In the genomic region with DNA sequence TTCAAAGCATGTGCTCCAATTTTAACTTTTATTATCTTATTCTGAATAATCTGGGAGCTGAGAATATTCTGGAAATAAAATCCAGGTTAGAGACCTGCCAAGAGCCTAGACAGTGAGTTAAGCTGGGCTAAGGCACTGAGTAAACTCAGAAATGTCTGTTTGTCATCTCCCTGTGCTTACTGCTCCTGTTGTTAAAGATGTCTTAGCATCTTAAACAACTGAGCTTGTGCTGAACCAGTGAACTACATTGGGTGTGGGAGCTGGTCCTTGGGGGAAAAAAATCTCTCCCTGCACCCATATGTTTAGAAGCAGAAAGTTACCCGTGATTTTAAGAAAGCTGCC, we compare ENCODE assay signal across 13 cellular contexts. TPM values are rescaled to one million over a fixed set of nuclear protein-coding genes. Genes with fewer than 3 reads are reported as not detected.
DNase-seq lines count a peak whose midpoint lies in the region; ATAC-seq and TF ChIP-seq lines count a peak whose summit lies in the region.
"Had no signal": no experiment of that assay in that cellular context is flagged by ENCODE, and none has a peak within 500 bp of the region (broad histone marks: within the 10 kb centered on the region; RNA-seq: fewer than 3 reads in every experiment).

No MANE protein-coding gene starts in this region.

- H3K79me2 ChIP-seq in ACC112 (ENCODE audit: control insufficient read depth, insufficient read depth, low read length, unreplicated experiment) (no peaks in the 10 kb centered on the region), fibroblast of lung (ENCODE audit: control insufficient read depth, insufficient read depth, low read length) (no peaks in the 10 kb centered on the region), osteoblast (ENCODE audit: insufficient read depth, low read length) (no peaks in the 10 kb centered on the region)

- no peaks in the 10 kb centered on the region for H4K20me1 ChIP-seq in fibroblast of lung (ENCODE audit: control insufficient read depth, extremely low read depth, insufficient read depth, low read length)
- no peaks in the 10 kb centered on the region for H4K20me1 ChIP-seq in osteoblast (ENCODE audit: insufficient read depth, low read length)

- H2AFZ ChIP-seq in ACC112 (ENCODE audit: low read length, unreplicated experiment) = peak overlapping the region; percentile 52
- peak overlapping the region; percentile 49 for H2AFZ ChIP-seq in fibroblast of lung (ENCODE audit: low read length)
- H2AFZ ChIP-seq in osteoblast (ENCODE audit: low read length) = peak overlapping the region; percentile 71

- no peak for TF ChIP-seq CTCF in RWPE2 (IDR thresholded peaks at IDR 0.05; ENCODE audit: poor library complexity, severe bottlenecking)
- no peak for TF ChIP-seq CTCF in fibroblast of lung (conservative IDR thresholded peaks at IDR 0.05 in 1 of 2, IDR thresholded peaks at IDR 0.05 in 1 of 2; ENCODE audit: low read depth in 1 of 2, low read length in 2 of 2)
- no peak for TF ChIP-seq CTCF in osteoblast (IDR thresholded peaks at IDR 0.05; ENCODE audit: extremely low read depth, low read depth, low read length)

- POLR2A ChIA-PET in activated CD4-positive, alpha-beta memory T cell treated with anti-CD3 and anti-CD28 coated beads, Interleukin-2, amount 10 ng/mL, durations not matched to agents 7 days and 5 days (lab: Charles Lee) = interaction anchor here (0.8 kb wide), 1 partner anchor 18 kb away, joined by 3 read pairs; no protein-coding TSS in a partner anchor

- H3K4me3 ChIP-seq in ACC112 (ENCODE audit: low read depth, low read length) (no peak overlapping the region), RWPE2 (ENCODE audit: severe bottlenecking) (no peak overlapping the region), fibroblast of lung (replicated peaks in 1 of 4; ENCODE audit: control extremely low read depth in 1 of 4, insufficient read depth in 1 of 4, low read depth in 3 of 4, low read length in 4 of 4) (no peak overlapping the region), osteoblast (ENCODE audit: insufficient read depth, low read length) (peak overlapping the region; percentile 16)

- H3K9ac ChIP-seq in fibroblast of lung (ENCODE audit: insufficient read depth, low read length) = no peak overlapping the region

- H3K4me1 ChIP-seq in ACC112 (ENCODE audit: control insufficient read depth, insufficient read depth, low read length, unreplicated experiment) (peaks cover 44% of the 10 kb centered on the region), RWPE2 (ENCODE audit: insufficient read depth, poor library complexity, severe bottlenecking) (peaks cover 14% of the 10 kb centered on the region), fibroblast of lung (ENCODE audit: control insufficient read depth, extremely low read depth, insufficient read depth, low read length) (peaks cover 8% of the 10 kb centered on the region), osteoblast (ENCODE audit: insufficient read depth, low read length) (peaks cover 17% of the 10 kb centered on the region)

- peak; percentile 28; the same call in 2 of the 3 replicates for ATAC-seq in RWPE2 (ENCODE audit: low read depth)
- ATAC-seq: activated T-cell treated with anti-CD3 and anti-CD28 coated beads, Interleukin-2, amount 50 U/mL, for 4 hours; naive thymus-derived CD8-positive, alpha-beta T cell had no signal

- H3K36me3 Mint-ChIP-seq in activated T-helper 2 cell treated with anti-CD3 and anti-CD28 coated beads, Interferon-gamma antibody, Interleukin-2, Interleukin-4, amounts not matched to agents 10 μg/mL and 5 μg/mL and 100 μg/mL, durations not matched to agents 14 hours and 24 hours and 36 hours (ENCODE audit: low read depth) = no peaks in the 10 kb centered on the region
- no peaks in the 10 kb centered on the region for H3K36me3 Mint-ChIP-seq in activated CD4-positive, alpha-beta memory T cell treated with anti-CD3 and anti-CD28 coated beads, Interleukin-2, amount 10 ng/mL, durations not matched to agents 7 days and 5 days (ENCODE audit: low read depth)
- H3K36me3 Mint-ChIP-seq: naive thymus-derived CD8-positive, alpha-beta T cell had no signal

- no peaks in the 10 kb centered on the region for H3K4me1 Mint-ChIP-seq in activated T-helper 2 cell treated with anti-CD3 and anti-CD28 coated beads, Interferon-gamma antibody, Interleukin-2, Interleukin-4, amounts not matched to agents 10 μg/mL and 5 μg/mL and 100 μg/mL, durations not matched to agents 14 hours and 24 hours and 36 hours (ENCODE audit: low read depth)
- no peaks in the 10 kb centered on the region for H3K4me1 Mint-ChIP-seq in activated CD4-positive, alpha-beta memory T cell treated with anti-CD3 and anti-CD28 coated beads, Interleukin-2, amount 10 ng/mL, durations not matched to agents 7 days and 5 days
- H3K4me1 Mint-ChIP-seq: naive thymus-derived CD8-positive, alpha-beta T cell had no signal

- no peak overlapping the region for H3K27ac Mint-ChIP-seq in activated T-helper 2 cell treated with anti-CD3 and anti-CD28 coated beads, Interferon-gamma antibody, Interleukin-2, Interleukin-4, amounts not matched to agents 10 μg/mL and 5 μg/mL and 100 μg/mL, durations not matched to agents 14 hours and 24 hours and 36 hours
- no peak overlapping the region for H3K27ac Mint-ChIP-seq in activated CD4-positive, alpha-beta memory T cell treated with anti-CD3 and anti-CD28 coated beads, Interleukin-2, amount 10 ng/mL, durations not matched to agents 7 days and 5 days
- H3K27ac Mint-ChIP-seq: naive thymus-derived CD8-positive, alpha-beta T cell had no signal

- H3K27me3 ChIP-seq in ACC112 (ENCODE audit: insufficient read depth, low read length) (no peaks in the 10 kb centered on the region), RWPE2 (ENCODE audit: insufficient read depth, poor library complexity, severe bottlenecking) (no peaks in the 10 kb centered on the region), fibroblast of lung (ENCODE audit: control insufficient read depth, insufficient read depth, low read length) (no peaks in the 10 kb centered on the region), osteoblast (ENCODE audit: insufficient read depth, low read length) (no peaks in the 10 kb centered on the region)

- peaks cover 22% of the 10 kb centered on the region for H3K27me3 Mint-ChIP-seq in activated T-helper 2 cell treated with anti-CD3 and anti-CD28 coated beads, Interferon-gamma antibody, Interleukin-2, Interleukin-4, amounts not matched to agents 10 μg/mL and 5 μg/mL and 100 μg/mL, durations not matched to agents 14 hours and 24 hours and 36 hours (ENCODE audit: low read depth)
- peaks cover 25% of the 10 kb centered on the region for H3K27me3 Mint-ChIP-seq in activated CD4-positive, alpha-beta memory T cell treated with anti-CD3 and anti-CD28 coated beads, Interleukin-2, amount 10 ng/mL, durations not matched to agents 7 days and 5 days

- DNase-seq in RWPE2 (ENCODE audit: low spot score) (no peak), fibroblast of lung (ENCODE audit: low read depth in 2 of 2) (no peak), osteoblast (ENCODE audit: insufficient read length, low spot score, missing footprints) (no peak), NCI-H1417 treated with DMSO at 0.1 percent for 48 hours (lab: John Stamatoyannopoulos, UW) (no peak), H4 (ENCODE audit: low spot score) (no peak)
- DNase-seq in activated T-helper 2 cell treated with anti-CD3 and anti-CD28 coated beads, Interferon-gamma antibody, Interleukin-2, Interleukin-4, amounts not matched to agents 10 μg/mL and 5 μg/mL and 100 μg/mL, durations not matched to agents 14 hours and 24 hours and 36 hours (ENCODE audit: low spot score) = no peak
- DNase-seq in activated CD4-positive, alpha-beta memory T cell treated with anti-CD3 and anti-CD28 coated beads, Interleukin-2, amount 10 ng/mL, durations not matched to agents 7 days and 5 days = no peak
- DNase-seq: activated CD4-positive, alpha-beta T cell treated with anti-CD3 and anti-CD28 coated beads for 48 hours; activated T-cell treated with anti-CD3 and anti-CD28 coated beads, Interleukin-2, amount 50 U/mL, for 4 hours; amygdala; dermis blood vessel endothelial cell; naive thymus-derived CD8-positive, alpha-beta T cell had no signal

- H3K27ac ChIP-seq in ACC112 (ENCODE audit: low read depth, low read length) (peak overlapping the region; percentile 69), RWPE2 (ENCODE audit: poor library complexity, severe bottlenecking) (peak overlapping the region; percentile 81), fibroblast of lung (ENCODE audit: insufficient read depth, low read length) (peak overlapping the region; percentile 60), osteoblast (ENCODE audit: low read depth, low read length) (peak overlapping the region; percentile 72)

- H3K36me3 ChIP-seq in ACC112 (ENCODE audit: insufficient read depth, low read length) = no peaks in the 10 kb centered on the region
- H3K36me3 ChIP-seq in RWPE2 (ENCODE audit: low read depth) = no peaks in the 10 kb centered on the region
- H3K36me3 ChIP-seq in fibroblast of lung (ENCODE audit: control insufficient read depth, insufficient read depth, low read length) = no peaks in the 10 kb centered on the region
- H3K36me3 ChIP-seq in osteoblast (ENCODE audit: insufficient read depth, low read length) = no peaks in the 10 kb centered on the region

- H3K9me3 ChIP-seq in RWPE2 (ENCODE audit: severe bottlenecking) (no peaks in the 10 kb centered on the region), fibroblast of lung (ENCODE audit: control insufficient read depth, insufficient read depth, low read depth, low read length) (no peaks in the 10 kb centered on the region), osteoblast (ENCODE audit: low read depth, low read length) (no peaks in the 10 kb centered on the region)

- no peaks in the 10 kb centered on the region for H3K9me3 Mint-ChIP-seq in activated T-helper 2 cell treated with anti-CD3 and anti-CD28 coated beads, Interferon-gamma antibody, Interleukin-2, Interleukin-4, amounts not matched to agents 10 μg/mL and 5 μg/mL and 100 μg/mL, durations not matched to agents 14 hours and 24 hours and 36 hours
- no peaks in the 10 kb centered on the region for H3K9me3 Mint-ChIP-seq in activated CD4-positive, alpha-beta memory T cell treated with anti-CD3 and anti-CD28 coated beads, Interleukin-2, amount 10 ng/mL, durations not matched to agents 7 days and 5 days
- H3K9me3 Mint-ChIP-seq: activated T-cell treated with anti-CD3 and anti-CD28 coated beads, Interleukin-2, amount 50 U/mL, for 4 hours; naive thymus-derived CD8-positive, alpha-beta T cell had no signal

- CTCF ChIA-PET in activated CD4-positive, alpha-beta memory T cell treated with anti-CD3 and anti-CD28 coated beads, Interleukin-2, amount 10 ng/mL, durations not matched to agents 7 days and 5 days (lab: Charles Lee) = interaction anchor here (0.6 to 1.3 kb wide), 4 partner anchors 13 to 169 kb away, joined by 3 to 5 read pairs (median 4); partner anchors contain the start of gene AHCYL1

- H3K4me2 ChIP-seq in fibroblast of lung (ENCODE audit: extremely low read depth, insufficient read depth, low read length) = peak overlapping the region; percentile 30
- peak overlapping the region; percentile 56 for H3K4me2 ChIP-seq in osteoblast (ENCODE audit: insufficient read depth, low read length)

- H3K4me3 Mint-ChIP-seq in activated T-helper 2 cell treated with anti-CD3 and anti-CD28 coated beads, Interferon-gamma antibody, Interleukin-2, Interleukin-4, amounts not matched to agents 10 μg/mL and 5 μg/mL and 100 μg/mL, durations not matched to agents 14 hours and 24 hours and 36 hours (ENCODE audit: low read depth) = no peak overlapping the region
- no peak overlapping the region for H3K4me3 Mint-ChIP-seq in activated CD4-positive, alpha-beta memory T cell treated with anti-CD3 and anti-CD28 coated beads, Interleukin-2, amount 10 ng/mL, durations not matched to agents 7 days and 5 days
- H3K4me3 Mint-ChIP-seq: activated T-cell treated with anti-CD3 and anti-CD28 coated beads, Interleukin-2, amount 50 U/mL, for 4 hours; naive thymus-derived CD8-positive, alpha-beta T cell had no signal

- intact Hi-C loops in activated T-helper 2 cell treated with anti-CD3 and anti-CD28 coated beads, Interferon-gamma antibody, Interleukin-2, Interleukin-4, amounts not matched to agents 10 μg/mL and 5 μg/mL and 100 μg/mL, durations not matched to agents 14 hours and 24 hours and 36 hours (cut with micrococcal nuclease) = no loop called here

RNA-seq across cellular contexts. Expression of gene AHCYL1, which starts 25.0 kb away (rescaled TPM):
- total RNA-seq in fibroblast of lung = 60.1 and 70.5 TPM in 2 replicates
- 73.4 and 83.3 TPM in 2 replicates for polyA plus RNA-seq in fibroblast of lung
- polyA plus RNA-seq in fibroblast of lung (2012) = 59.5 and 77.1 TPM in 2 replicates
- polyA minus RNA-seq in fibroblast of lung (ENCODE audit: low replicate concordance) = 116 and 133 TPM in 2 replicates
- total RNA-seq in osteoblast = 56.8 and 61.0 TPM in 2 replicates
- total RNA-seq in activated T-helper 2 cell treated with anti-CD3 and anti-CD28 coated beads, Interferon-gamma antibody, Interleukin-2, Interleukin-4, amounts not matched to agents 10 μg/mL and 5 μg/mL and 100 μg/mL, durations not matched to agents 14 hours and 24 hours and 36 hours = 85.8 and 86.5 TPM in 2 replicates
- total RNA-seq in H4 (2014; rRNA removed; shearing (Covaris generic)) = 45.1 and 62.6 TPM in 2 replicates
- 10 to 100 TPM; 56.5 to 57.0 TPM for total RNA-seq in activated CD4-positive, alpha-beta memory T cell treated with anti-CD3 and anti-CD28 coated beads, Interleukin-2, amount 10 ng/mL, durations not matched to agents 7 days and 5 days

RNA-seq across cellular contexts. Expression of gene CSF1, which starts 49.0 kb away (rescaled TPM):
- total RNA-seq in fibroblast of lung = 29.0 and 48.9 TPM in 2 replicates
- 28.6 and 40.4 TPM in 2 replicates for polyA plus RNA-seq in fibroblast of lung
- 23.3 and 29.5 TPM in 2 replicates for polyA plus RNA-seq in fibroblast of lung (2012)
- polyA minus RNA-seq in fibroblast of lung (ENCODE audit: low replicate concordance) = 36.1 and 52.1 TPM in 2 replicates
- 38.0 and 53.9 TPM in 2 replicates for total RNA-seq in osteoblast
- total RNA-seq in activated T-helper 2 cell treated with anti-CD3 and anti-CD28 coated beads, Interferon-gamma antibody, Interleukin-2, Interleukin-4, amounts not matched to agents 10 μg/mL and 5 μg/mL and 100 μg/mL, durations not matched to agents 14 hours and 24 hours and 36 hours = 251 and 252 TPM in 2 replicates
- total RNA-seq in H4 (2014; rRNA removed; shearing (Covaris generic)) = 15.8 and 18.9 TPM in 2 replicates
- total RNA-seq in activated CD4-positive, alpha-beta memory T cell treated with anti-CD3 and anti-CD28 coated beads, Interleukin-2, amount 10 ng/mL, durations not matched to agents 7 days and 5 days = 10 to 100 TPM; 89.4 to 94.2 TPM
